ENCODE assay signal across 1 cellular context in the genomic region with DNA sequence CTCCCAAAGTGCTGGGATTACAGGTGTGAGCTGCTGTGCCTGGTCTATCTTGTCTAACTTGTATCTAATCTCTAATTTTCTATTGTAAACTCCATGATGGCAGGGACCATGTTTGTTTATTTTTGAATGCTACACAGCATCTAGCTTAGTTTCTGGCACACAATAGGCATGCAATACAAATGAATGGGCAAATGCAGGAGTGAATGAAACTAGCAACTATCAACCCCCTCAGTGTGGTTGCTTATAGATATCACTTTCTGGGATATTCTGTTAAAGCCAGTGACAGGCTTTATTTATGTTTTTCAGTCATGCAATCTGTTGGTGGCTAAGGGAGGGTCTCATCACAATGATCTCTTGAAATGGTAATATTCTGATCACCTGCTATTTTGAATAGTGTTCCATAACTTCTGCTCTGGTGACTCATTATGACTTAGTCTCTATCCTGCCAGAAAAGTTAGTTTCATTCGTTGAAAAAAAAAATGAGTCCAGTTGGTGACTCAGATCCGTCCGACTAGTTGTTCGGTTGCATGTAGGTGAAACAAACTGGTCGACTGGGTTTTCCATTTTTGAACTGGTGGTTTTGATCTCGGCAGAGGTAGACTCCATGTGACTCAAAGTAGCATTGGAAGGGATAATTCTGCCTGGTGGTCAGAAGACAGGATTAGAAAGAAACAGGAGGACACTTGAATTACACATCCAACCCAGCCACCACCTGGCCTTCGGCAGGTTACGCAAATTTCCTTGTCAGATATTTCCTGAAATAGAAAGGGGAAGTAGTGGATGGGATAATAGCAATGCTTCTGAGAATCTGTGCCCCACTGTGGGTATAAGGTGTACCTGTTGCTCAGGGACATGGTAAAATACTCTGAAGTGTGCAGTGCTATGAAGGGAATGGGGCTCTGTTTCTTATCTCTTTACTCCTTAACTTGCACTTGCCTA.
A peak's percentile ranks its signal among the peaks of the same experiment; 100 is the strongest.
TF ChIP-seq lines count a peak whose summit lies in the region.

No MANE protein-coding gene starts in this region.

TF ChIP-seq in GM12878, 131 proteins besides CTCF, POLR2A, EP300 and RAD21 (continued from another document and continues in another):
- no peak for TF ChIP-seq ZBTB11 (CRISPR knock-in tag; IDR thresholded peaks at IDR 0.05)
- no peak for TF ChIP-seq ATF7 (IDR thresholded peaks at IDR 0.05; ENCODE audit: low read depth)
- TF ChIP-seq DPF2 (IDR thresholded peaks at IDR 0.05) = no peak
- TF ChIP-seq PAX8 (IDR thresholded peaks at IDR 0.05) = no peak
- TF ChIP-seq POLR2AphosphoS2 (IDR thresholded peaks at IDR 0.05; ENCODE audit: low read depth, low read length) = no peak
- no peak for TF ChIP-seq GATAD2B (conservative IDR thresholded peaks at IDR 0.05; ENCODE audit: low read depth)
- TF ChIP-seq TCF3 (IDR thresholded peaks at IDR 0.05; ENCODE audit: borderline replicate concordance, insufficient read depth, low read depth, low read length) = no peak; the same call in 1 of the 2 replicates
- TF ChIP-seq NRF1 (conservative IDR thresholded peaks at IDR 0.05; ENCODE audit: low read depth, low read length) = no peak
- TF ChIP-seq MEF2B (IDR thresholded peaks at IDR 0.05; ENCODE audit: partially characterized antibody, poor library complexity, severe bottlenecking) = peak; percentile 46
- TF ChIP-seq MXI1 (IDR thresholded peaks at IDR 0.05; ENCODE audit: low read depth, low read length) = no peak
- 0 out of 2 replicates have a peak, but pooled peaks have one; percentile 37 for TF ChIP-seq CBX5 (IDR thresholded peaks at IDR 0.05; ENCODE audit: low read depth)
- TF ChIP-seq EGR1 (IDR thresholded peaks at IDR 0.05; ENCODE audit: borderline replicate concordance in 1 of 2, low read depth in 2 of 2, low read length in 2 of 2) = no peak
- TF ChIP-seq LARP7 (IDR thresholded peaks at IDR 0.05) = no peak
- no peak for TF ChIP-seq E2F4 (IDR thresholded peaks at IDR 0.05; ENCODE audit: low read depth, low read length)
- peak; percentile 64 for TF ChIP-seq TCF12 (IDR thresholded peaks at IDR 0.05; ENCODE audit: low read depth, low read length)
- no peak for TF ChIP-seq SMC3 (IDR thresholded peaks at IDR 0.05; ENCODE audit: borderline replicate concordance, low read length)
- no peak for TF ChIP-seq YBX1 (IDR thresholded peaks at IDR 0.05)
- TF ChIP-seq IRF4 (IDR thresholded peaks at IDR 0.05; ENCODE audit: low read depth, low read length) = peak; percentile 88
- TF ChIP-seq CBX3 (IDR thresholded peaks at IDR 0.05; ENCODE audit: borderline replicate concordance, low read depth) = no peak
- TF ChIP-seq, protein P1, sequence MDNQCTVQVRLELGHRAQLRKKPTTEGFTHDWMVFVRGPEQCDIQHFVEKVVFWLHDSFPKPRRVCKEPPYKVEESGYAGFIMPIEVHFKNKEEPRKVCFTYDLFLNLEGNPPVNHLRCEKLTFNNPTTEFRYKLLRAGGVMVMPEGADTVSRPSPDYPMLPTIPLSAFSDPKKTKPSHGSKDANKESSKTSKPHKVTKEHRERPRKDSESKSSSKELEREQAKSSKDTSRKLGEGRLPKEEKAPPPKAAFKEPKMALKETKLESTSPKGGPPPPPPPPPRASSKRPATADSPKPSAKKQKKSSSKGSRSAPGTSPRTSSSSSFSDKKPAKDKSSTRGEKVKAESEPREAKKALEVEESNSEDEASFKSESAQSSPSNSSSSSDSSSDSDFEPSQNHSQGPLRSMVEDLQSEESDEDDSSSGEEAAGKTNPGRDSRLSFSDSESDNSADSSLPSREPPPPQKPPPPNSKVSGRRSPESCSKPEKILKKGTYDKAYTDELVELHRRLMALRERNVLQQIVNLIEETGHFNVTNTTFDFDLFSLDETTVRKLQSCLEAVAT (IDR thresholded peaks at IDR 0.05) = no peak
- 0 out of 2 replicates have a peak, but pooled peaks have one; percentile 45 for TF ChIP-seq CREB1 (IDR thresholded peaks at IDR 0.05; ENCODE audit: low read depth)
- no peak for TF ChIP-seq SIN3A (IDR thresholded peaks at IDR 0.05; ENCODE audit: low read depth, low read length)
- TF ChIP-seq RUNX3 (IDR thresholded peaks at IDR 0.05; ENCODE audit: low read length) = peak; percentile 98
- TF ChIP-seq NFYA (IDR thresholded peaks at IDR 0.05; ENCODE audit: borderline replicate concordance, low read depth, low read length) = no peak
- 0 out of 4 replicates have a peak, but pooled peaks of 1 of the 2 experiments have one; percentile 32 for TF ChIP-seq SRF (IDR thresholded peaks at IDR 0.05; ENCODE audit: low read depth in 2 of 2, low read length in 2 of 2)
- TF ChIP-seq PAX5 (IDR thresholded peaks at IDR 0.05; ENCODE audit: borderline replicate concordance, low read depth, low read length) = peak; percentile 84
- TF ChIP-seq, protein P2, sequence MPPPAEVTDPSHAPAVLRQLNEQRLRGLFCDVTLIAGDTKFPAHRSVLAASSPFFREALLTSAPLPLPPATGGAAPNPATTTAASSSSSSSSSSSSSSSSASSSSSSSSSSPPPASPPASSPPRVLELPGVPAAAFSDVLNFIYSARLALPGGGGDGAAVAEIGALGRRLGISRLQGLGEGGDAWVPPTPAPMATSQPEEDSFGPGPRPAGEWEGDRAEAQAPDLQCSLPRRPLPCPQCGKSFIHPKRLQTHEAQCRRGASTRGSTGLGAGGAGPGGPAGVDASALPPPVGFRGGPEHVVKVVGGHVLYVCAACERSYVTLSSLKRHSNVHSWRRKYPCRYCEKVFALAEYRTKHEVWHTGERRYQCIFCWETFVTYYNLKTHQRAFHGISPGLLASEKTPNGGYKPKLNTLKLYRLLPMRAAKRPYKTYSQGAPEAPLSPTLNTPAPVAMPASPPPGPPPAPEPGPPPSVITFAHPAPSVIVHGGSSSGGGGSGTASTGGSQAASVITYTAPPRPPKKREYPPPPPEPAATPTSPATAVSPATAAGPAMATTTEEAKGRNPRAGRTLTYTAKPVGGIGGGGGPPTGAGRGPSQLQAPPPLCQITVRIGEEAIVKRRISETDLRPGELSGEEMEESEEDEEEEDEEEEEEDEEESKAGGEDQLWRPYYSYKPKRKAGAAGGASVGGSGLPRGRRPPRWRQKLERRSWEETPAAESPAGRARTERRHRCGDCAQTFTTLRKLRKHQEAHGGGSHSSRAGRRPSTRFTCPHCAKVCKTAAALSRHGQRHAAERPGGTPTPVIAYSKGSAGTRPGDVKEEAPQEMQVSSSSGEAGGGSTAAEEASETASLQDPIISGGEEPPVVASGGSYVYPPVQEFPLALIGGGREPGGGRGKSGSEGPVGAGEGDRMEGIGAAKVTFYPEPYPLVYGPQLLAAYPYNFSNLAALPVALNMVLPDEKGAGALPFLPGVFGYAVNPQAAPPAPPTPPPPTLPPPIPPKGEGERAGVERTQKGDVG (CRISPR knock-in tag; IDR thresholded peaks at IDR 0.05) = no peak
- TF ChIP-seq CEBPZ (IDR thresholded peaks at IDR 0.05; ENCODE audit: low read depth, low read length) = no peak
- TF ChIP-seq ESRRA (IDR thresholded peaks at IDR 0.05; ENCODE audit: low read length) = no peak
- TF ChIP-seq SP1 (IDR thresholded peaks at IDR 0.05; ENCODE audit: low read depth, low read length) = no peak
- no peak for TF ChIP-seq POLR2AphosphoS5 (IDR thresholded peaks at IDR 0.05; ENCODE audit: low read length)
- TF ChIP-seq BCL3 (IDR thresholded peaks at IDR 0.05; ENCODE audit: borderline replicate concordance, insufficient read depth, low read depth, low read length, poor library complexity, severe bottlenecking) = peak; percentile 71
- TF ChIP-seq PRDM15 (CRISPR knock-in tag; IDR thresholded peaks at IDR 0.05) = no peak
- no peak for TF ChIP-seq SREBF2 (IDR thresholded peaks at IDR 0.05; ENCODE audit: low read length)
